ENCODE assay signal across 17 cellular contexts in the genomic region with DNA sequence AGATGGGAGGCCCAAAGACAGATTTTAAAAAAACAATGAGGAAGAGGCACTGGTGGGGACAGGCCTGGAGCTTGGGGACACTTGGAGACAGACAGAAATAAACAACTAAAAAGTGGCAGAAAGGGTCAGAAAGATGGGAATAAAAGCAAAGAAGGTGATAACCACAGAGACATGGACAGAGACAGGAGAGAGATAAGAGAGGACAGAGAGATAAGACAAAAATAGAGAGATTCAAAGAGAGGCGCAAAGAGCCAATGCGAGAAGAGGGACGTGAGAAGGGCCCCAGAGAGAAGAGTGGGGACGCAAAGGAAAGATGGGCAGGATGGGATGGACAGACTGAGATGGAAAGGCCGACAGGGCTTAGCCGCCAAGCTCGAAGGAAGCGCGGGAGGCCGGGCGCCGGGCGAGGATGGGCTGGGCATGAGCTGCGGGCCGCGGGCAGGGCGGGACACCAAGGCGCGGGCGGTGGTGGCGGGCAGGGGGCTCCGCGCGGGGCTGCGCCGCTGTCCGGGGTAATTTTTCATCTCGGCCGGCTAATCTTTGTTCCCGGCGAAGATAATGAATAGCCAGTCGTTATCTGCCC. TPM values are rescaled to one million over a fixed set of nuclear protein-coding genes. Genes with fewer than 3 reads are reported as not detected.
DNase-seq lines count a peak whose midpoint lies in the region; ATAC-seq, FAIRE-seq and TF ChIP-seq lines count a peak whose summit lies in the region.
"Had no signal": no experiment of that assay in that cellular context is flagged by ENCODE, and none has a peak within 500 bp of the region (broad histone marks: within the 10 kb centered on the region; RNA-seq: fewer than 3 reads in every experiment).

No MANE protein-coding gene starts in this region.

- H3K4me3 ChIP-seq in astrocyte (ENCODE audit: insufficient read depth, low read depth, low read length) (no peak overlapping the region), vagina (peak overlapping the region; percentile 54 to 58), colonic mucosa (no peak overlapping the region)
- H3K4me3 ChIP-seq: BLaER1, lung, SK-N-MC had no signal

- H3K27me3 Mint-ChIP-seq in stimulated activated naive CD8-positive, alpha-beta T cell treated with anti-CD3 and anti-CD28 coated beads, Interleukin-15, Interleukin-2, amounts not matched to agents 100 ng/mL and 50 ng/mL, for 24 hours, result peaks cover 60% of the 10 kb centered on the region
- H3K27me3 Mint-ChIP-seq in astrocyte (ENCODE audit: low read depth, unreplicated experiment), result peaks cover 74% of the 10 kb centered on the region
- H3K27me3 Mint-ChIP-seq in naive thymus-derived CD8-positive, alpha-beta T cell, result peaks cover 38 to 89% (median 54%) of the 10 kb centered on the region in 5 donors

- TF ChIP-seq CTCF in astrocyte (IDR thresholded peaks at IDR 0.05; ENCODE audit: insufficient read depth, low read depth, low read length), result no peak
- TF ChIP-seq CTCF in vagina (IDR thresholded peaks at IDR 0.05), result no peak
- no peak for TF ChIP-seq CTCF in colonic mucosa (IDR thresholded peaks at IDR 0.05)

- H3K27ac ChIP-seq in astrocyte (ENCODE audit: low read depth, low read length) (no peak overlapping the region), vagina (peak overlapping the region; percentile 59), colonic mucosa (no peak overlapping the region)
- H3K27ac ChIP-seq: BLaER1, psoas muscle, SK-N-MC had no signal

- peak overlapping the region; percentile 84 for H3K4me2 ChIP-seq in astrocyte (ENCODE audit: low read length)
- H3K4me2 ChIP-seq: BLaER1 had no signal

- no peak for TF ChIP-seq POLR2A in vagina (IDR thresholded peaks at IDR 0.05)

- peaks cover 11% of the 10 kb centered on the region for H3K4me1 Mint-ChIP-seq in stimulated activated naive CD8-positive, alpha-beta T cell treated with anti-CD3 and anti-CD28 coated beads, Interleukin-15, Interleukin-2, amounts not matched to agents 100 ng/mL and 50 ng/mL, for 24 hours (ENCODE audit: low read depth)
- no peaks in the 10 kb centered on the region for H3K4me1 Mint-ChIP-seq in astrocyte (ENCODE audit: low read depth, unreplicated experiment)
- H3K4me1 Mint-ChIP-seq in naive thymus-derived CD8-positive, alpha-beta T cell, result peaks cover 9 to 24% (median 18%) of the 10 kb centered on the region in 4 donors

- peaks cover 5% of the 10 kb centered on the region for H3K4me1 ChIP-seq in astrocyte (ENCODE audit: insufficient read depth, low read length)
- H3K4me1 ChIP-seq in vagina, result peaks cover 34% of the 10 kb centered on the region
- H3K4me1 ChIP-seq in colonic mucosa, result peaks cover 15% of the 10 kb centered on the region

- no peaks in the 10 kb centered on the region for H3K9me3 Mint-ChIP-seq in stimulated activated naive CD8-positive, alpha-beta T cell treated with anti-CD3 and anti-CD28 coated beads, Interleukin-15, Interleukin-2, amounts not matched to agents 100 ng/mL and 50 ng/mL, for 24 hours
- H3K9me3 Mint-ChIP-seq in astrocyte (ENCODE audit: unreplicated experiment), result peaks cover 11% of the 10 kb centered on the region
- no peaks in the 10 kb centered on the region for H3K9me3 Mint-ChIP-seq in naive thymus-derived CD8-positive, alpha-beta T cell
- H3K9me3 Mint-ChIP-seq: activated naive CD4-positive, alpha-beta T cell treated with anti-CD3 and anti-CD28 coated beads, Interleukin-2, amount 50 U/mL, for 72 hours had no signal

- H3K27me3 ChIP-seq in astrocyte (ENCODE audit: insufficient read depth, low read length) (peaks cover 69% of the 10 kb centered on the region), vagina (no peaks in the 10 kb centered on the region), colonic mucosa (peaks cover 61% of the 10 kb centered on the region)

- H3K36me3 Mint-ChIP-seq in stimulated activated naive CD8-positive, alpha-beta T cell treated with anti-CD3 and anti-CD28 coated beads, Interleukin-15, Interleukin-2, amounts not matched to agents 100 ng/mL and 50 ng/mL, for 24 hours (ENCODE audit: low read depth), result no peaks in the 10 kb centered on the region
- H3K36me3 Mint-ChIP-seq in astrocyte (ENCODE audit: low read depth, unreplicated experiment), result peaks cover 3% of the 10 kb centered on the region
- no peaks in the 10 kb centered on the region for H3K36me3 Mint-ChIP-seq in naive thymus-derived CD8-positive, alpha-beta T cell
- H3K36me3 Mint-ChIP-seq: activated naive CD4-positive, alpha-beta T cell treated with anti-CD3 and anti-CD28 coated beads, Interleukin-2, amount 50 U/mL, for 72 hours had no signal

- DNase-seq in stimulated activated naive CD8-positive, alpha-beta T cell treated with anti-CD3 and anti-CD28 coated beads, Interleukin-15, Interleukin-2, amounts not matched to agents 100 U/mL and 50 U/mL, for 24 hours, result no peak
- DNase-seq in astrocyte (ENCODE audit: low read depth), result no peak
- no peak for DNase-seq in naive thymus-derived CD8-positive, alpha-beta T cell
- peak in 1 of 2 donors; percentile 77 for DNase-seq in vagina (ENCODE audit: extremely low spot score in 2 of 2)
- DNase-seq in cerebellar nuclear complex (lab: John Stamatoyannopoulos, UW), result no peak
- DNase-seq in DMS79 treated with DMSO at 0.1 percent for 48 hours (lab: John Stamatoyannopoulos, UW), result no peak
- no peak for DNase-seq in colonic mucosa
- DNase-seq: activated CD4-positive, alpha-beta T cell treated with anti-CD3 and anti-CD28 coated beads for 48 hours; NCI-H226 had no signal

- peak overlapping the region; percentile 25 for H3K4me3 Mint-ChIP-seq in stimulated activated naive CD8-positive, alpha-beta T cell treated with anti-CD3 and anti-CD28 coated beads, Interleukin-15, Interleukin-2, amounts not matched to agents 100 ng/mL and 50 ng/mL, for 24 hours
- peak overlapping the region; percentile 24 for H3K4me3 Mint-ChIP-seq in astrocyte (ENCODE audit: unreplicated experiment)
- peak overlapping the region; percentile 32 to 81 (median 52) for H3K4me3 Mint-ChIP-seq in naive thymus-derived CD8-positive, alpha-beta T cell

- POLR2A ChIA-PET in naive thymus-derived CD8-positive, alpha-beta T cell (lab: Charles Lee), result interaction anchor here (0.8 kb wide), 1 partner anchor 12 kb away, joined by 3 read pairs; no protein-coding TSS in a partner anchor

- intact Hi-C loops in vagina (cut with DNase I) (loop anchor here (5.0 to 10.0 kb wide), 3 partner anchors 69 to 411 kb away; no protein-coding TSS in a partner anchor), colonic mucosa (cut with DNase I) (loop anchor here (5.0 to 10.0 kb wide), 3 partner anchors 74 to 399 kb away; no protein-coding TSS in a partner anchor)

- H3K9ac ChIP-seq in astrocyte (ENCODE audit: low read length) (no peak overlapping the region), colonic mucosa (ENCODE audit: low read depth in 2 of 2, low read length in 2 of 2) (no peak overlapping the region)
- H3K9ac ChIP-seq: BLaER1 had no signal

- H3K36me3 ChIP-seq in astrocyte (ENCODE audit: insufficient read depth, low read length) (no peaks in the 10 kb centered on the region), vagina (no peaks in the 10 kb centered on the region), colonic mucosa (no peaks in the 10 kb centered on the region)
- H3K36me3 ChIP-seq: BLaER1 had no signal

- no peaks in the 10 kb centered on the region for H3K79me2 ChIP-seq in astrocyte (ENCODE audit: insufficient read depth, low read length)

- no peak overlapping the region for H3K27ac Mint-ChIP-seq in stimulated activated naive CD8-positive, alpha-beta T cell treated with anti-CD3 and anti-CD28 coated beads, Interleukin-15, Interleukin-2, amounts not matched to agents 100 ng/mL and 50 ng/mL, for 24 hours
- peak overlapping the region; percentile 50 for H3K27ac Mint-ChIP-seq in astrocyte (ENCODE audit: unreplicated experiment)
- peak overlapping the region in 2 of 10 donors; percentile 4 to 8 for H3K27ac Mint-ChIP-seq in naive thymus-derived CD8-positive, alpha-beta T cell

- no peak for FAIRE-seq in astrocyte (lab: Jason Lieb, UNC)

- ATAC-seq in stimulated activated naive CD8-positive, alpha-beta T cell treated with anti-CD3 and anti-CD28 coated beads, Interleukin-15, Interleukin-2, amounts not matched to agents 100 U/mL and 50 U/mL, for 24 hours, result no peak
- ATAC-seq in naive thymus-derived CD8-positive, alpha-beta T cell, result no peak
- ATAC-seq: activated naive CD4-positive, alpha-beta T cell treated with anti-CD3 and anti-CD28 coated beads, Interleukin-2, amount 50 U/mL, for 72 hours; HCT116 had no signal

- peaks cover 6% of the 10 kb centered on the region for H3K9me3 ChIP-seq in astrocyte (ENCODE audit: insufficient read depth, low read depth, low read length)
- H3K9me3 ChIP-seq in vagina, result no peaks in the 10 kb centered on the region
- no peaks in the 10 kb centered on the region for H3K9me3 ChIP-seq in colonic mucosa
- H3K9me3 ChIP-seq: BLaER1, psoas muscle had no signal

- no peak overlapping the region for H2AFZ ChIP-seq in astrocyte (ENCODE audit: low read depth, low read length)

- H4K20me1 ChIP-seq in astrocyte (ENCODE audit: insufficient read depth, low read length), result peaks cover 33% of the 10 kb centered on the region

RNA-seq across cellular contexts. Expression of a gene that starts 3.1 kb away (rescaled TPM):
- total RNA-seq in astrocyte, result 0.58 and 1.7 TPM in 2 replicates
- total RNA-seq in naive thymus-derived CD8-positive, alpha-beta T cell, result not detected
- polyA plus RNA-seq in naive thymus-derived CD8-positive, alpha-beta T cell, result not detected
- 50.6 TPM for total RNA-seq in vagina
- 1 to 10 TPM; 5.8 to 8.1 TPM for total RNA-seq in colonic mucosa

RNA-seq across cellular contexts. Expression of a gene that starts 29.4 kb away (rescaled TPM):
- total RNA-seq in astrocyte, result not detected in 2 replicates
- not detected for total RNA-seq in naive thymus-derived CD8-positive, alpha-beta T cell
- not detected for polyA plus RNA-seq in naive thymus-derived CD8-positive, alpha-beta T cell
- total RNA-seq in vagina, result not detected
- not detected for total RNA-seq in colonic mucosa
- total RNA-seq: activated naive CD4-positive, alpha-beta T cell treated with anti-CD3 and anti-CD28 coated beads, Interleukin-2, amount 50 U/mL, for 72 hours; G401; lung; psoas muscle had no signal
- polyA plus RNA-seq: lung, psoas muscle had no signal

Comparison
In these comparisons a context has a peak if more than half of its experiments do, and no peak if none do; other contexts are left out.
1. H3K4me3 ChIP-seq: peak in vagina (2 of 2); none in astrocyte (single experiment) and colonic mucosa (single experiment).
2. Peak in every context shown above with its lines, with median percentiles within 50 percentile points of each other: H3K4me3 Mint-ChIP-seq.